15 cellular contexts compared by ENCODE assay signal in genomic region chr3:40585381-40586016, GRCh38.
DNase-seq lines count a peak whose midpoint lies in the region; ATAC-seq and TF ChIP-seq lines count a peak whose summit lies in the region.
"Had no signal": no experiment of that assay in that cellular context is flagged by ENCODE, and none has a peak within 500 bp of the region (broad histone marks: within the 10 kb centered on the region; RNA-seq: fewer than 3 reads in every experiment).

No MANE protein-coding gene starts in this region.

- no peaks in the 10 kb centered on the region for H4K20me1 ChIP-seq in neural progenitor cell (ENCODE audit: low read depth)

- H3K4me2 ChIP-seq in neural progenitor cell: peak overlapping the region; percentile 70

- H3K4me1 ChIP-seq in neural progenitor cell: peaks cover 21% of the 10 kb centered on the region

- ATAC-seq in GM18517 (IDR thresholded peaks at IDR 0.05; ENCODE audit: unreplicated experiment) (peak; percentile 72), HG02610 (IDR thresholded peaks at IDR 0.05; ENCODE audit: unreplicated experiment) (peak; percentile 48), SK-N-SH treated with all-trans-retinoic acid at 6 μM for 48 hours (no peak), GM19395 (IDR thresholded peaks at IDR 0.05; ENCODE audit: unreplicated experiment) (no peak)
- no peak for ATAC-seq in activated T-cell treated with anti-CD3 and anti-CD28 coated beads, Interleukin-2, amount 50 U/mL, for 4 hours

- H3K36me3 Mint-ChIP-seq in neural progenitor cell: no peaks in the 10 kb centered on the region
- no peaks in the 10 kb centered on the region for H3K36me3 Mint-ChIP-seq in activated T-cell treated with anti-CD3 and anti-CD28 coated beads, Interleukin-2, amount 50 U/mL, for 4 hours (ENCODE audit: insufficient read depth)
- H3K36me3 Mint-ChIP-seq: activated CD4-positive, alpha-beta memory T cell treated with anti-CD3 and anti-CD28 coated beads for 36 hours had no signal

- no peak for TF ChIP-seq CTCF in neural progenitor cell (IDR thresholded peaks at IDR 0.05)

- peak overlapping the region; percentile 44 for H3K27ac Mint-ChIP-seq in neural progenitor cell
- H3K27ac Mint-ChIP-seq: activated CD4-positive, alpha-beta memory T cell treated with anti-CD3 and anti-CD28 coated beads for 36 hours had no signal

- H3K27me3 ChIP-seq in neural progenitor cell: no peaks in the 10 kb centered on the region
- H3K27me3 ChIP-seq: vagina had no signal

- peak; percentile 38 for DNase-seq in SK-N-DZ (ENCODE audit: low spot score)
- DNase-seq in neural progenitor cell (ENCODE audit: low spot score): peak; percentile 13
- DNase-seq in AG08395 (ENCODE audit: low spot score): no peak
- no peak for DNase-seq in activated T-cell treated with anti-CD3 and anti-CD28 coated beads, Interleukin-2, amount 50 U/mL, for 4 hours
- DNase-seq: activated CD4-positive, alpha-beta memory T cell treated with anti-CD3 and anti-CD28 coated beads for 36 hours; AML-193; DMS53; midbrain; NCI-H1436 treated with DMSO at 0.1 percent for 48 hours; T1000 had no signal

- H3K36me3 ChIP-seq in neural progenitor cell: no peaks in the 10 kb centered on the region
- H3K36me3 ChIP-seq: vagina had no signal

- H3K9me3 Mint-ChIP-seq in neural progenitor cell: no peaks in the 10 kb centered on the region
- H3K9me3 Mint-ChIP-seq in activated T-cell treated with anti-CD3 and anti-CD28 coated beads, Interleukin-2, amount 50 U/mL, for 4 hours: no peaks in the 10 kb centered on the region
- H3K9me3 Mint-ChIP-seq: activated CD4-positive, alpha-beta memory T cell treated with anti-CD3 and anti-CD28 coated beads for 36 hours had no signal

- no peak overlapping the region for H3K27ac ChIP-seq in neural progenitor cell
- H3K27ac ChIP-seq: vagina had no signal

- peak overlapping the region; percentile 1 for H2AFZ ChIP-seq in neural progenitor cell (replicated peaks)

- no peaks in the 10 kb centered on the region for H3K79me2 ChIP-seq in neural progenitor cell (ENCODE audit: low read depth)

- no peaks in the 10 kb centered on the region for H3K9me3 ChIP-seq in neural progenitor cell (ENCODE audit: low read depth)
- H3K9me3 ChIP-seq: vagina had no signal

- H3K9ac ChIP-seq in neural progenitor cell: no peak overlapping the region

- H3F3A ChIP-seq in neural progenitor cell (ENCODE audit: low read depth): peaks cover 7% of the 10 kb centered on the region

- peaks cover 56% of the 10 kb centered on the region for H3K4me1 Mint-ChIP-seq in neural progenitor cell
- no peaks in the 10 kb centered on the region for H3K4me1 Mint-ChIP-seq in activated T-cell treated with anti-CD3 and anti-CD28 coated beads, Interleukin-2, amount 50 U/mL, for 4 hours (ENCODE audit: low read depth)

- H3K4me3 ChIP-seq in neural progenitor cell: no peak overlapping the region

- H3K27me3 Mint-ChIP-seq in neural progenitor cell (ENCODE audit: insufficient read depth, low read depth): peaks cover 24% of the 10 kb centered on the region
- peaks cover 2% of the 10 kb centered on the region for H3K27me3 Mint-ChIP-seq in activated T-cell treated with anti-CD3 and anti-CD28 coated beads, Interleukin-2, amount 50 U/mL, for 4 hours (ENCODE audit: low read depth)

- peak overlapping the region; percentile 16 for H3K4me3 Mint-ChIP-seq in neural progenitor cell
- H3K4me3 Mint-ChIP-seq in activated T-cell treated with anti-CD3 and anti-CD28 coated beads, Interleukin-2, amount 50 U/mL, for 4 hours: no peak overlapping the region
- H3K4me3 Mint-ChIP-seq: activated CD4-positive, alpha-beta memory T cell treated with anti-CD3 and anti-CD28 coated beads for 36 hours had no signal

TF ChIP-seq in SK-N-SH treated with all-trans-retinoic acid at 6 μM for 48 hours, 23 proteins besides CTCF, POLR2A, EP300 and RAD21:
- TF ChIP-seq CSRNP3 (CRISPR knock-in tag; IDR thresholded peaks at IDR 0.05) (no peak), ZNF70 (CRISPR knock-in tag; IDR thresholded peaks at IDR 0.05) (no peak), SNAI2 (CRISPR knock-in tag; IDR thresholded peaks at IDR 0.05) (no peak), ARNTL (CRISPR knock-in tag; IDR thresholded peaks at IDR 0.05; ENCODE audit: borderline replicate concordance, low read depth) (no peak), ZNF8 (CRISPR knock-in tag; IDR thresholded peaks at IDR 0.05) (no peak), TOX (CRISPR knock-in tag; IDR thresholded peaks at IDR 0.05; ENCODE audit: borderline replicate concordance) (no peak), PATZ1 (CRISPR knock-in tag; IDR thresholded peaks at IDR 0.05; ENCODE audit: borderline replicate concordance) (no peak), OSR1 (CRISPR knock-in tag; IDR thresholded peaks at IDR 0.05) (no peak), ZFP3 (CRISPR knock-in tag; IDR thresholded peaks at IDR 0.05) (no peak), POU6F1 (CRISPR knock-in tag; IDR thresholded peaks at IDR 0.05; ENCODE audit: borderline replicate concordance, low read depth) (no peak), ZNF565 (CRISPR knock-in tag; conservative IDR thresholded peaks at IDR 0.05; ENCODE audit: low read depth) (no peak), CREB5 (CRISPR knock-in tag; IDR thresholded peaks at IDR 0.05; ENCODE audit: low read depth) (no peak), PPARA (CRISPR knock-in tag; IDR thresholded peaks at IDR 0.05; ENCODE audit: borderline replicate concordance) (no peak), ISL1 (CRISPR knock-in tag; IDR thresholded peaks at IDR 0.05) (no peak), TCF4 (CRISPR knock-in tag; IDR thresholded peaks at IDR 0.05; ENCODE audit: borderline replicate concordance) (no peak)

Comparison
In these comparisons a context has a peak if more than half of its experiments do, and no peak if none do; other contexts are left out.
1. ATAC-seq: peak in GM18517 (single experiment) and HG02610 (single experiment); none in SK-N-SH treated with all-trans-retinoic acid at 6 μM for 48 hours (single experiment), activated T-cell treated with anti-CD3 and anti-CD28 coated beads, Interleukin-2, amount 50 U/mL, for 4 hours (0 of 2) and GM19395 (single experiment).
2. DNase-seq: peak in SK-N-DZ (single experiment) and neural progenitor cell (single experiment); none in AG08395 (single experiment) and activated T-cell treated with anti-CD3 and anti-CD28 coated beads, Interleukin-2, amount 50 U/mL, for 4 hours (single experiment).